Comparison of ENCODE assay signal across 21 cellular contexts in genomic region chr4:129682586-129682985, GRCh38.
A peak's percentile ranks its signal among the peaks of the same experiment; 100 is the strongest.
DNase-seq lines count a peak whose midpoint lies in the region; TF ChIP-seq lines count a peak whose summit lies in the region.
"Had no signal": no experiment of that assay in that cellular context is flagged by ENCODE, and none has a peak within 500 bp of the region (broad histone marks: within the 10 kb centered on the region; RNA-seq: fewer than 3 reads in every experiment).

No MANE protein-coding gene starts in this region.

- no peak for TF ChIP-seq CTCF in NB4 (IDR thresholded peaks at IDR 0.05; ENCODE audit: low read depth, low read length)

- intact Hi-C loops in activated T-helper 2 cell treated with anti-CD3 and anti-CD28 coated beads, Interferon-gamma antibody, Interleukin-2, Interleukin-4, amounts not matched to agents 10 μg/mL and 5 μg/mL and 100 μg/mL, durations not matched to agents 14 hours and 24 hours and 36 hours (cut with micrococcal nuclease): no loop called here

- no peak for TF ChIP-seq POLR2A in NB4 (IDR thresholded peaks at IDR 0.05; ENCODE audit: extremely low read depth, insufficient read length)

- no peaks in the 10 kb centered on the region for H3K27me3 Mint-ChIP-seq in T-helper 2 cell treated with Interferon-gamma antibody and Interleukin-4, amounts not matched to agents 5 μg/mL and 100 μg/mL, for 36 hours (ENCODE audit: low read depth)
- no peaks in the 10 kb centered on the region for H3K27me3 Mint-ChIP-seq in activated T-helper 2 cell treated with anti-CD3 and anti-CD28 coated beads, Interferon-gamma antibody, Interleukin-2, Interleukin-4, amounts not matched to agents 10 μg/mL and 5 μg/mL and 100 μg/mL, durations not matched to agents 14 hours and 24 hours and 36 hours (ENCODE audit: low read depth)
- H3K27me3 Mint-ChIP-seq in activated CD4-positive, alpha-beta T cell treated with anti-CD3 and anti-CD28 coated beads, Interleukin-2, amount 10 ng/mL, durations not matched to agents 7 days and 5 days: no peaks in the 10 kb centered on the region

- H3K27ac Mint-ChIP-seq in T-helper 2 cell treated with Interferon-gamma antibody and Interleukin-4, amounts not matched to agents 5 μg/mL and 100 μg/mL, for 36 hours: peak overlapping the region; percentile 26
- no peak overlapping the region for H3K27ac Mint-ChIP-seq in activated T-helper 2 cell treated with anti-CD3 and anti-CD28 coated beads, Interferon-gamma antibody, Interleukin-2, Interleukin-4, amounts not matched to agents 10 μg/mL and 5 μg/mL and 100 μg/mL, durations not matched to agents 14 hours and 24 hours and 36 hours
- no peak overlapping the region for H3K27ac Mint-ChIP-seq in activated CD4-positive, alpha-beta T cell treated with anti-CD3 and anti-CD28 coated beads, Interleukin-2, amount 10 ng/mL, durations not matched to agents 7 days and 5 days
- H3K27ac Mint-ChIP-seq: CD8-positive, alpha-beta T cell had no signal

- CTCF ChIA-PET in activated CD4-positive, alpha-beta T cell treated with anti-CD3 and anti-CD28 coated beads, Interleukin-2, amount 10 ng/mL, durations not matched to agents 7 days and 5 days (lab: Charles Lee): no interaction called here

- no peaks in the 10 kb centered on the region for H3K36me3 Mint-ChIP-seq in T-helper 2 cell treated with Interferon-gamma antibody and Interleukin-4, amounts not matched to agents 5 μg/mL and 100 μg/mL, for 36 hours (ENCODE audit: low read depth)
- no peaks in the 10 kb centered on the region for H3K36me3 Mint-ChIP-seq in activated T-helper 2 cell treated with anti-CD3 and anti-CD28 coated beads, Interferon-gamma antibody, Interleukin-2, Interleukin-4, amounts not matched to agents 10 μg/mL and 5 μg/mL and 100 μg/mL, durations not matched to agents 14 hours and 24 hours and 36 hours (ENCODE audit: low read depth)
- H3K36me3 Mint-ChIP-seq in activated CD4-positive, alpha-beta T cell treated with anti-CD3 and anti-CD28 coated beads, Interleukin-2, amount 10 ng/mL, durations not matched to agents 7 days and 5 days (ENCODE audit: low read depth): no peaks in the 10 kb centered on the region
- H3K36me3 Mint-ChIP-seq: CD8-positive, alpha-beta T cell had no signal

- DNase-seq in GF-D8 (lab: John Stamatoyannopoulos, UW) (peak; percentile 6), NB4 (ENCODE audit: low read depth) (peak; percentile 11), NOMO-1 treated with dmso at 0.1 percent for 144 hours (lab: John Stamatoyannopoulos, UW; ENCODE audit: unreplicated experiment) (no peak), HCEC 1CT (no peak)
- DNase-seq in T-helper 2 cell treated with Interferon-gamma antibody and Interleukin-4, amounts not matched to agents 5 μg/mL and 100 μg/mL, for 36 hours (ENCODE audit: low spot score): no peak
- DNase-seq in activated T-helper 2 cell treated with anti-CD3 and anti-CD28 coated beads, Interferon-gamma antibody, Interleukin-2, Interleukin-4, amounts not matched to agents 10 μg/mL and 5 μg/mL and 100 μg/mL, durations not matched to agents 14 hours and 24 hours and 36 hours (ENCODE audit: low spot score): no peak
- DNase-seq in activated CD4-positive, alpha-beta T cell treated with anti-CD3 and anti-CD28 coated beads, Interleukin-2, amount 10 ng/mL, durations not matched to agents 7 days and 5 days: no peak
- DNase-seq: C1 segment of cervical spinal cord; CD8-positive, alpha-beta T cell; DMS 273 treated with DMSO at 0.1 percent for 48 hours; DMS79; KG1; MV-4-11; NCI-H2029; NCI-H446; NCI-H524 treated with DMSO at 0.1 percent for 48 hours; NCI-H774; NK-92 treated with Interleukin-12 subunit alpha and Interleukin-12 subunit beta, amount 100 ng/mL, for 24 hours; Peyer's patch; SIG-M5 had no signal

- POLR2A ChIA-PET in activated CD4-positive, alpha-beta T cell treated with anti-CD3 and anti-CD28 coated beads, Interleukin-2, amount 10 ng/mL, durations not matched to agents 7 days and 5 days (lab: Charles Lee): no interaction called here

- peak overlapping the region; percentile 1 for H3K4me3 Mint-ChIP-seq in T-helper 2 cell treated with Interferon-gamma antibody and Interleukin-4, amounts not matched to agents 5 μg/mL and 100 μg/mL, for 36 hours
- no peak overlapping the region for H3K4me3 Mint-ChIP-seq in activated T-helper 2 cell treated with anti-CD3 and anti-CD28 coated beads, Interferon-gamma antibody, Interleukin-2, Interleukin-4, amounts not matched to agents 10 μg/mL and 5 μg/mL and 100 μg/mL, durations not matched to agents 14 hours and 24 hours and 36 hours (ENCODE audit: low read depth)
- no peak overlapping the region for H3K4me3 Mint-ChIP-seq in activated CD4-positive, alpha-beta T cell treated with anti-CD3 and anti-CD28 coated beads, Interleukin-2, amount 10 ng/mL, durations not matched to agents 7 days and 5 days
- H3K4me3 Mint-ChIP-seq: CD8-positive, alpha-beta T cell had no signal

- no peaks in the 10 kb centered on the region for H3K9me3 Mint-ChIP-seq in T-helper 2 cell treated with Interferon-gamma antibody and Interleukin-4, amounts not matched to agents 5 μg/mL and 100 μg/mL, for 36 hours
- peaks cover 7% of the 10 kb centered on the region for H3K9me3 Mint-ChIP-seq in activated T-helper 2 cell treated with anti-CD3 and anti-CD28 coated beads, Interferon-gamma antibody, Interleukin-2, Interleukin-4, amounts not matched to agents 10 μg/mL and 5 μg/mL and 100 μg/mL, durations not matched to agents 14 hours and 24 hours and 36 hours
- H3K9me3 Mint-ChIP-seq in activated CD4-positive, alpha-beta T cell treated with anti-CD3 and anti-CD28 coated beads, Interleukin-2, amount 10 ng/mL, durations not matched to agents 7 days and 5 days: peaks cover 7% of the 10 kb centered on the region
- H3K9me3 Mint-ChIP-seq: CD8-positive, alpha-beta T cell had no signal

- no peak overlapping the region for H3K4me3 ChIP-seq in NB4 (ENCODE audit: low read depth, low read length)
- H3K4me3 ChIP-seq: Peyer's patch, SK-N-MC had no signal

- peaks cover 5% of the 10 kb centered on the region for H3K4me1 Mint-ChIP-seq in T-helper 2 cell treated with Interferon-gamma antibody and Interleukin-4, amounts not matched to agents 5 μg/mL and 100 μg/mL, for 36 hours (ENCODE audit: low read depth)
- peaks cover 4% of the 10 kb centered on the region for H3K4me1 Mint-ChIP-seq in activated T-helper 2 cell treated with anti-CD3 and anti-CD28 coated beads, Interferon-gamma antibody, Interleukin-2, Interleukin-4, amounts not matched to agents 10 μg/mL and 5 μg/mL and 100 μg/mL, durations not matched to agents 14 hours and 24 hours and 36 hours (ENCODE audit: low read depth)
- peaks cover 19% of the 10 kb centered on the region for H3K4me1 Mint-ChIP-seq in activated CD4-positive, alpha-beta T cell treated with anti-CD3 and anti-CD28 coated beads, Interleukin-2, amount 10 ng/mL, durations not matched to agents 7 days and 5 days

Comparison
In these comparisons a context has a peak if more than half of its experiments do, and no peak if none do; other contexts are left out.
1. DNase-seq: peak in GF-D8 (single experiment) and NB4 (single experiment); none in T-helper 2 cell treated with Interferon-gamma antibody and Interleukin-4, amounts not matched to agents 5 μg/mL and 100 μg/mL, for 36 hours (single experiment), NOMO-1 treated with dmso at 0.1 percent for 144 hours (single experiment), activated T-helper 2 cell treated with anti-CD3 and anti-CD28 coated beads, Interferon-gamma antibody, Interleukin-2, Interleukin-4, amounts not matched to agents 10 μg/mL and 5 μg/mL and 100 μg/mL, durations not matched to agents 14 hours and 24 hours and 36 hours (single experiment), HCEC 1CT (single experiment) and activated CD4-positive, alpha-beta T cell treated with anti-CD3 and anti-CD28 coated beads, Interleukin-2, amount 10 ng/mL, durations not matched to agents 7 days and 5 days (single experiment).